ENCODE assay signal across 23 cellular contexts in genomic region chr7:119937745-119938144, GRCh38.
A peak's percentile ranks its signal among the peaks of the same experiment; 100 is the strongest.
DNase-seq lines count a peak whose midpoint lies in the region; ATAC-seq, FAIRE-seq and TF ChIP-seq lines count a peak whose summit lies in the region.
"Had no signal": no experiment of that assay in that cellular context is flagged by ENCODE, and none has a peak within 500 bp of the region (broad histone marks: within the 10 kb centered on the region; RNA-seq: fewer than 3 reads in every experiment).

No MANE protein-coding gene starts in this region.

- POLR2A ChIA-PET in HepG2 (lab: Yijun Ruan, JAX) (no interaction called here), H1 (lab: Charles Lee; ENCODE audit: partially characterized antibody) (interaction anchor here (0.6 kb wide), 1 partner anchor 421 kb away, joined by 3 read pairs; no protein-coding TSS in a partner anchor)

- no peak overlapping the region for H4K8ac ChIP-seq in H1 (ENCODE audit: extremely low read depth, insufficient read depth, low read length)

- no peaks in the 10 kb centered on the region for H3K27me3 Mint-ChIP-seq in neural progenitor cell (ENCODE audit: insufficient read depth, low read depth)
- H3K27me3 Mint-ChIP-seq: CD4-positive, alpha-beta memory T cell had no signal

- FAIRE-seq in HepG2 (lab: Jason Lieb, UNC) (no peak), H1 (lab: Jason Lieb, UNC) (no peak), GM12892 (lab: Jason Lieb, UNC) (no peak)
- FAIRE-seq: A549, GM12891 had no signal

- H3K27ac Mint-ChIP-seq in neural progenitor cell: no peak overlapping the region
- H3K27ac Mint-ChIP-seq: CD14-positive monocyte; CD4-positive, alpha-beta memory T cell; H9 had no signal

- H3K4ac ChIP-seq in H1 (replicated peaks; ENCODE audit: insufficient read length, low read depth, low read length): no peak overlapping the region

- no peak for TF ChIP-seq EP300 in HepG2 (IDR thresholded peaks at IDR 0.05; ENCODE audit: low read depth in 2 of 2, low read length in 2 of 2)
- no peak for TF ChIP-seq EP300 in HepG2 (CRISPR knock-in tag; IDR thresholded peaks at IDR 0.05; ENCODE audit: borderline replicate concordance)
- TF ChIP-seq EP300 in H1 (IDR thresholded peaks at IDR 0.05; ENCODE audit: borderline replicate concordance in 1 of 2, low read depth in 2 of 2, low read length in 2 of 2): no peak

- H3K4me3 ChIP-seq in HepG2 (replicated peaks in 1 of 3; ENCODE audit: insufficient read depth in 1 of 3, low read depth in 2 of 3, low read length in 3 of 3) (no peak overlapping the region), right lobe of liver (no peak overlapping the region), H1 (ENCODE audit: extremely low read depth in 1 of 4, insufficient read depth in 2 of 4, low read depth in 3 of 4, low read length in 4 of 4) (no peak overlapping the region), neural progenitor cell (no peak overlapping the region)
- H3K4me3 ChIP-seq: A549; BLaER1 treated with 17β-estradiol and CSF1 and Interleukin-3, amounts not matched to agents 10 nM and 100 nM had no signal

- TF ChIP-seq CTCF in HepG2 (CRISPR knock-in tag; IDR thresholded peaks at IDR 0.05) (no peak), right lobe of liver (IDR thresholded peaks at IDR 0.05) (no peak), H1 (IDR thresholded peaks at IDR 0.05; ENCODE audit: control extremely low read depth in 1 of 3, insufficient read depth in 1 of 3, low read depth in 1 of 3, low read length in 3 of 3) (no peak), neural progenitor cell (IDR thresholded peaks at IDR 0.05) (no peak)

- H3K4me1 ChIP-seq in HepG2 (ENCODE audit: insufficient read depth, low read length): no peaks in the 10 kb centered on the region
- no peaks in the 10 kb centered on the region for H3K4me1 ChIP-seq in right lobe of liver
- H3K4me1 ChIP-seq in H1 (replicated peaks in 1 of 4; ENCODE audit: control insufficient read depth in 3 of 4, insufficient read depth in 4 of 4, low read length in 3 of 4): no peaks in the 10 kb centered on the region
- no peaks in the 10 kb centered on the region for H3K4me1 ChIP-seq in neural progenitor cell
- H3K4me1 ChIP-seq: A549; BE2C; BLaER1 treated with 17β-estradiol and CSF1 and Interleukin-3, amounts not matched to agents 10 nM and 100 nM had no signal

- H3K4me1 Mint-ChIP-seq in neural progenitor cell: no peaks in the 10 kb centered on the region
- H3K4me1 Mint-ChIP-seq: CD14-positive monocyte; CD4-positive, alpha-beta memory T cell; H9 had no signal

- H3K18ac ChIP-seq in H1 (ENCODE audit: extremely low read depth, low read length): no peak overlapping the region

- no peak overlapping the region for H2BK20ac ChIP-seq in H1 (ENCODE audit: low read length)

- H3K36me3 Mint-ChIP-seq in neural progenitor cell: no peaks in the 10 kb centered on the region
- H3K36me3 Mint-ChIP-seq: CD14-positive monocyte; CD4-positive, alpha-beta memory T cell had no signal

- no peak overlapping the region for H2BK120ac ChIP-seq in H1 (replicated peaks; ENCODE audit: low read depth, low read length)

- H4K20me1 ChIP-seq in HepG2 (ENCODE audit: insufficient read depth, low read length) (no peaks in the 10 kb centered on the region), H1 (replicated peaks in 1 of 2; ENCODE audit: control insufficient read depth in 1 of 2, insufficient read depth in 2 of 2, low read length in 2 of 2) (no peaks in the 10 kb centered on the region), neural progenitor cell (ENCODE audit: low read depth) (no peaks in the 10 kb centered on the region)
- H4K20me1 ChIP-seq: BLaER1 treated with 17β-estradiol and CSF1 and Interleukin-3, amounts not matched to agents 10 nM and 100 nM had no signal

- no peaks in the 10 kb centered on the region for H3K27me3 ChIP-seq in HepG2 (ENCODE audit: control insufficient read depth in 1 of 2, insufficient read depth in 2 of 2, low read length in 2 of 2)
- no peaks in the 10 kb centered on the region for H3K27me3 ChIP-seq in right lobe of liver
- H3K27me3 ChIP-seq in H1 (replicated peaks in 1 of 4; ENCODE audit: control insufficient read depth in 3 of 4, extremely low read depth in 1 of 4, insufficient read depth in 3 of 4, low read length in 3 of 4): no peaks in the 10 kb centered on the region
- no peaks in the 10 kb centered on the region for H3K27me3 ChIP-seq in neural progenitor cell
- H3K27me3 ChIP-seq: BE2C; BLaER1 treated with 17β-estradiol and CSF1 and Interleukin-3, amounts not matched to agents 10 nM and 100 nM had no signal

- no peak for TF ChIP-seq RAD21 in HepG2 (CRISPR knock-in tag; IDR thresholded peaks at IDR 0.05)
- TF ChIP-seq RAD21 in H1 (IDR thresholded peaks at IDR 0.05 in 1 of 2, conservative IDR thresholded peaks at IDR 0.05 in 1 of 2; ENCODE audit: low read depth in 2 of 2, low read length in 2 of 2): no peak

- 1% methylated on average over 3 of the region's 3 CpGs for WGBS in HepG2 (ENCODE audit: low lambda C conversion rate)
- WGBS in right lobe of liver (ENCODE audit: insufficient coverage, low coverage, low lambda C conversion rate, missing lambda C conversion rate): 27% methylated on average over 3 of the region's 3 CpGs
- WGBS in H1 (ENCODE audit: extremely low coverage in 1 of 2, insufficient coverage in 1 of 2, insufficient read length in 1 of 2, insufficient replicate concordance in 2 of 2, low coverage in 1 of 2, low lambda C conversion rate in 2 of 2, missing lambda C conversion rate in 1 of 2), 2 experiments: 91% methylated on average over 3 of the region's 3 CpGs; no CpG with 5 or more reads in 1 of the 2 experiments

- in situ Hi-C loops in HepG2 (cut with HindIII; ENCODE audit: extremely low pct_ligation_motif_present, low pct_unique_long_range_greater_than_20kb): loop anchor here (5.0 to 10.0 kb wide), 2 partner anchors 335 to 617 kb away; partner anchors contain the start of gene KCND2

- ATAC-seq in HepG2 (no peak), right lobe of liver (no peak)
- ATAC-seq: A549, HCT116 had no signal

- no peak overlapping the region for H4K5ac ChIP-seq in H1 (ENCODE audit: insufficient read length, low read depth, low read length)

- H3K4me2 ChIP-seq in HepG2 (ENCODE audit: low read depth, low read length) (no peak overlapping the region), H1 (ENCODE audit: insufficient read depth in 1 of 2, low read depth in 2 of 2, low read length in 2 of 2) (no peak overlapping the region), neural progenitor cell (no peak overlapping the region)
- H3K4me2 ChIP-seq: A549; BLaER1 treated with 17β-estradiol and CSF1 and Interleukin-3, amounts not matched to agents 10 nM and 100 nM had no signal

- H3K9me3 Mint-ChIP-seq in neural progenitor cell: no peaks in the 10 kb centered on the region
- H3K9me3 Mint-ChIP-seq: CD14-positive monocyte, H9 had no signal

- CTCF ChIA-PET in HepG2 (lab: Yijun Ruan, JAX; ENCODE audit: low intra/inter-chr PET ratio, low total read pairs): no interaction called here
- CTCF ChIA-PET in H1 (lab: Charles Lee; ENCODE audit: partially characterized antibody): no interaction called here

- no peak overlapping the region for H3K4me3 Mint-ChIP-seq in neural progenitor cell
- H3K4me3 Mint-ChIP-seq: CD14-positive monocyte; CD4-positive, alpha-beta memory T cell; H9 had no signal

- H3K9me3 ChIP-seq in HepG2 (ENCODE audit: low read length) (no peaks in the 10 kb centered on the region), right lobe of liver (no peaks in the 10 kb centered on the region), H1 (ENCODE audit: insufficient read depth in 2 of 2, low read depth in 1 of 2, low read length in 1 of 2) (no peaks in the 10 kb centered on the region), neural progenitor cell (ENCODE audit: low read depth) (no peaks in the 10 kb centered on the region)
- H3K9me3 ChIP-seq: A549; BE2C; BLaER1 treated with 17β-estradiol and CSF1 and Interleukin-3, amounts not matched to agents 10 nM and 100 nM had no signal

- TF ChIP-seq POLR2A in HepG2 (IDR thresholded peaks at IDR 0.05; ENCODE audit: insufficient read depth in 1 of 2, low read depth in 2 of 2, low read length in 2 of 2): no peak
- TF ChIP-seq POLR2A in right lobe of liver (IDR thresholded peaks at IDR 0.05): no peak
- no peak for TF ChIP-seq POLR2A in H1 (IDR thresholded peaks at IDR 0.05; ENCODE audit: control extremely low read depth in 1 of 2, low read depth in 2 of 2, low read length in 2 of 2)
- no peak for TF ChIP-seq POLR2A in GM12892 (IDR thresholded peaks at IDR 0.05; ENCODE audit: low read depth, low read length)

- BruUV-seq in HepG2 (replicated peaks; lab: Mats Ljungman, UMichigan): no TSS peak

- H3K23ac ChIP-seq in H1 (ENCODE audit: insufficient read length): no peak overlapping the region

- no peak overlapping the region for H2BK5ac ChIP-seq in H1 (ENCODE audit: low read depth, low read length)

- DNase-seq in HepG2 (ENCODE audit: low spot score) (no peak), right lobe of liver (no peak), H1 (ENCODE audit: low read depth in 1 of 2, low spot score in 2 of 2) (no peak), neural progenitor cell (ENCODE audit: low spot score) (no peak), NCI-H187 treated with DMSO at 0.1 percent for 48 hours (lab: John Stamatoyannopoulos, UW) (no peak), GM12892 (ENCODE audit: insufficient read length) (no peak)
- DNase-seq: ACHN; AML-193; BE2C; Calu3; CD4-positive, alpha-beta memory T cell; COR-L47; DMS53; DMS79 treated with DMSO at 0.1 percent for 48 hours; GF-D8; GOT3; H9 had no signal

- H3K23me2 ChIP-seq in H1 (ENCODE audit: low read depth, low read length): no peaks in the 10 kb centered on the region

- no peak overlapping the region for H3K14ac ChIP-seq in H1 (ENCODE audit: insufficient read length)

- no peaks in the 10 kb centered on the region for H3K79me2 ChIP-seq in HepG2 (ENCODE audit: insufficient read depth, low read length)
- no peaks in the 10 kb centered on the region for H3K79me2 ChIP-seq in H1 (ENCODE audit: control insufficient read depth in 1 of 2, insufficient read depth in 2 of 2, low read length in 2 of 2)
- no peaks in the 10 kb centered on the region for H3K79me2 ChIP-seq in neural progenitor cell (ENCODE audit: low read depth)

- intact Hi-C loops in HepG2 (cut with micrococcal nuclease; ENCODE audit: unreplicated experiment) (loop anchor here (5.0 kb wide), 1 partner anchor 790 kb away; no protein-coding TSS in a partner anchor), right lobe of liver (cut with DNase I) (no loop called here)

- no peaks in the 10 kb centered on the region for H3K79me1 ChIP-seq in H1 (ENCODE audit: low read depth, low read length)

- no peak overlapping the region for H3K56ac ChIP-seq in H1 (replicated peaks; ENCODE audit: insufficient read length, low read depth, low read length)

- H3F3A ChIP-seq in neural progenitor cell (ENCODE audit: low read depth): no peaks in the 10 kb centered on the region

- H2AFZ ChIP-seq in HepG2 (ENCODE audit: low read length) (no peak overlapping the region), H1 (ENCODE audit: low read length) (peak overlapping the region; percentile 80; the same call in 1 of the 2 replicates), neural progenitor cell (replicated peaks) (peak overlapping the region; percentile 43)

- no peak overlapping the region for H4K91ac ChIP-seq in H1 (replicated peaks; ENCODE audit: insufficient read length, low read length)

- H2BK12ac ChIP-seq in H1 (ENCODE audit: low read depth, low read length): no peak overlapping the region

- no peaks in the 10 kb centered on the region for H3K36me3 ChIP-seq in HepG2 (replicated peaks in 1 of 2; ENCODE audit: control insufficient read depth in 1 of 2, insufficient read depth in 2 of 2, low read length in 2 of 2)
- H3K36me3 ChIP-seq in right lobe of liver: no peaks in the 10 kb centered on the region
- no peaks in the 10 kb centered on the region for H3K36me3 ChIP-seq in H1 (ENCODE audit: control insufficient read depth in 2 of 4, insufficient read depth in 4 of 4, low read length in 3 of 4)
- H3K36me3 ChIP-seq in neural progenitor cell: no peaks in the 10 kb centered on the region
- H3K36me3 ChIP-seq: BE2C; BLaER1 treated with 17β-estradiol and CSF1 and Interleukin-3, amounts not matched to agents 10 nM and 100 nM had no signal

- no peak overlapping the region for H2BK15ac ChIP-seq in H1 (ENCODE audit: low read length)

- no peak overlapping the region for H2AK5ac ChIP-seq in H1 (ENCODE audit: low read depth, low read length)

- H3K27ac ChIP-seq in HepG2 (ENCODE audit: extremely low read length, insufficient read depth, low read length) (no peak overlapping the region), right lobe of liver (no peak overlapping the region), H1 (ENCODE audit: low read depth, low read length) (no peak overlapping the region), neural progenitor cell (no peak overlapping the region)
- H3K27ac ChIP-seq: 22Rv1; A549; BLaER1 treated with 17β-estradiol and CSF1 and Interleukin-3, amounts not matched to agents 10 nM and 100 nM had no signal

- H3K9ac ChIP-seq in HepG2 (ENCODE audit: insufficient read depth, low read depth, low read length) (no peak overlapping the region), H1 (replicated peaks in 1 of 4; ENCODE audit: extremely low read depth in 1 of 4, low read depth in 3 of 4, low read length in 3 of 4) (no peak overlapping the region), neural progenitor cell (no peak overlapping the region)
- H3K9ac ChIP-seq: BLaER1 treated with 17β-estradiol and CSF1 and Interleukin-3, amounts not matched to agents 10 nM and 100 nM had no signal

Comparison
In these comparisons a context has a peak if more than half of its experiments do, and no peak if none do; other contexts are left out.
1. Of the 41 proteins assayed by ChIP-seq in both HepG2 and H1: peak only in HepG2: none; only in H1: none; in both: CEBPB; in neither: 40.